Comparison of ENCODE assay signal across 8 cellular contexts in genomic region chr2:30165050-30165520, GRCh38. TPM values are rescaled to one million over a fixed set of nuclear protein-coding genes. Genes with fewer than 3 reads are reported as not detected.
DNase-seq lines count a peak whose midpoint lies in the region; ATAC-seq and TF ChIP-seq lines count a peak whose summit lies in the region.

No MANE protein-coding gene starts in this region.

- H3K27ac Mint-ChIP-seq in Calu3 (ENCODE audit: unreplicated experiment) (no peak overlapping the region), memory B cell (peak overlapping the region; percentile 94)
- no peak overlapping the region for H3K27ac Mint-ChIP-seq in stimulated activated memory B cell treated with anti-CD40 and anti-IgM and Interleukin-4, amounts not matched to agents 10 μg/mL and 1 μg/mL and 100 μg/mL, for 72 hours

- no peak overlapping the region for H3K4me3 Mint-ChIP-seq in Calu3 (ENCODE audit: low read depth, unreplicated experiment)
- no peak overlapping the region for H3K4me3 Mint-ChIP-seq in memory B cell
- H3K4me3 Mint-ChIP-seq in stimulated activated memory B cell treated with anti-CD40 and anti-IgM and Interleukin-4, amounts not matched to agents 10 μg/mL and 1 μg/mL and 100 μg/mL, for 72 hours: no peak overlapping the region

- H3K27me3 Mint-ChIP-seq in Calu3 (ENCODE audit: unreplicated experiment) (peaks cover 29% of the 10 kb centered on the region), memory B cell (no peaks in the 10 kb centered on the region)
- no peaks in the 10 kb centered on the region for H3K27me3 Mint-ChIP-seq in stimulated activated memory B cell treated with anti-CD40 and anti-IgM and Interleukin-4, amounts not matched to agents 10 μg/mL and 1 μg/mL and 100 μg/mL, for 72 hours

- H3K4me1 Mint-ChIP-seq in Calu3 (ENCODE audit: low read depth, unreplicated experiment) (no peaks in the 10 kb centered on the region), memory B cell (peaks cover 12% of the 10 kb centered on the region)
- H3K4me1 Mint-ChIP-seq in stimulated activated memory B cell treated with anti-CD40 and anti-IgM and Interleukin-4, amounts not matched to agents 10 μg/mL and 1 μg/mL and 100 μg/mL, for 72 hours: peaks cover 31% of the 10 kb centered on the region

- no peaks in the 10 kb centered on the region for H3K36me3 Mint-ChIP-seq in Calu3 (ENCODE audit: insufficient read depth, unreplicated experiment)
- peaks cover 9% of the 10 kb centered on the region for H3K36me3 Mint-ChIP-seq in memory B cell
- peaks cover 19% of the 10 kb centered on the region for H3K36me3 Mint-ChIP-seq in stimulated activated memory B cell treated with anti-CD40 and anti-IgM and Interleukin-4, amounts not matched to agents 10 μg/mL and 1 μg/mL and 100 μg/mL, for 72 hours

- CTCF ChIA-PET in Calu3 (lab: Charles Lee): interaction anchor here (0.6 to 2.9 kb wide), 28 partner anchors 9 to 1219 kb away, joined by 3 to 111 read pairs (median 4); partner anchors contain the start of genes LCLAT1 and YPEL5

- BruUV-seq in Calu3 (replicated peaks; lab: Mats Ljungman, UMichigan): no TSS peak

- intact Hi-C loops in Calu3 (cut with micrococcal nuclease; ENCODE audit: unreplicated experiment): loop anchor here (1.0 to 5.0 kb wide), 2 partner anchors 42 to 542 kb away; no protein-coding TSS in a partner anchor

- TF ChIP-seq CTCF in Calu3 (IDR thresholded peaks at IDR 0.05; ENCODE audit: unreplicated experiment) (peak; percentile 75), GM20000 (IDR thresholded peaks at IDR 0.05; ENCODE audit: extremely low read depth, missing control alignments) (peak; percentile 22)

- no peaks in the 10 kb centered on the region for H3K9me3 Mint-ChIP-seq in Calu3 (ENCODE audit: low read depth, unreplicated experiment)
- no peaks in the 10 kb centered on the region for H3K9me3 Mint-ChIP-seq in memory B cell
- no peaks in the 10 kb centered on the region for H3K9me3 Mint-ChIP-seq in stimulated activated memory B cell treated with anti-CD40 and anti-IgM and Interleukin-4, amounts not matched to agents 10 μg/mL and 1 μg/mL and 100 μg/mL, for 72 hours

- peak; percentile 69 for DNase-seq in Calu3
- DNase-seq in GM20000 (ENCODE audit: low spot score): peak; percentile 80
- peak; percentile 44 for DNase-seq in HK-2 (ENCODE audit: unreplicated experiment)
- peak; percentile 88 for DNase-seq in NCI-H69 (lab: John Stamatoyannopoulos, UW)
- DNase-seq in activated CD4-positive, alpha-beta T cell treated with anti-CD3 and anti-CD28 coated beads for 48 hours: peak; percentile 72
- peak; percentile 37 for DNase-seq in effector CD8-positive, alpha-beta T cell (lab: John Stamatoyannopoulos, UW)
- DNase-seq in memory B cell (ENCODE audit: low spot score in 2 of 2): peak in 1 of 2 donors; percentile 73

- peak; percentile 80 for ATAC-seq in memory B cell (ENCODE audit: low read depth)
- ATAC-seq in stimulated activated memory B cell treated with anti-CD40 and anti-IgM and Interleukin-4, amounts not matched to agents 10 μg/mL and 1 μg/mL and 100 μg/mL, for 72 hours: peak; percentile 93

RNA-seq across cellular contexts. Expression of gene YPEL5, which starts 18.3 kb away (rescaled TPM):
- 23.0 and 27.4 TPM in 2 replicates for total RNA-seq in Calu3 (2022)
